ENCODE assay signal across 8 cellular contexts in the genomic region with DNA sequence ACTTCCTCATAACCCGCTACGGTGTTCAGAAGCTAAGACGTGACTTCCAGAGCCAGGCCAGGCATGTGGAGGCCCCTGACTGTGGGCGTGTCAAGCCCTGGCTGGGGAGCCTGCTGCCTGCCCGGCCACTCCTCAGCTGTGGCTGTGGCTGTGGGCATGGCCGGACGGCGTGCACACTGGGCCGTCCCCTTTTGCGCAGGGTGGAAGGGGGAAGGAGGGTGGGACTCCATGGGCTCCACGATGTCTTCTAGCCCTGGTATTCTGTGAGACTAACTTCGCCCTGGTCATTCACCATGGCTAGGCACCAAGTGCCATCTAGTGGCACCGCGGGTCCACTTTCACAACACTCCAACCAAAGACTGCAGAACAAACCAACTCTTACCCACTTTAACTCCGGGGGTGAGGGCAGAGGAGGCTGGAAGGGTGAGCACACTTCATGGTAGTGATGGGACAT.
DNase-seq lines count a peak whose midpoint lies in the region; ATAC-seq and TF ChIP-seq lines count a peak whose summit lies in the region.

No MANE protein-coding gene starts in this region.

- H3K27me3 Mint-ChIP-seq in CD4-positive, alpha-beta memory T cell, result no peaks in the 10 kb centered on the region

- H3K9me3 Mint-ChIP-seq in CD4-positive, alpha-beta memory T cell, result no peaks in the 10 kb centered on the region

- H3K4me3 Mint-ChIP-seq in CD4-positive, alpha-beta memory T cell, result no peak overlapping the region

- H3K27me3 ChIP-seq in neutrophil, result no peaks in the 10 kb centered on the region
- no peaks in the 10 kb centered on the region for H3K27me3 ChIP-seq in CD4-positive, alpha-beta memory T cell (ENCODE audit: insufficient read depth, low read length)

- H3K36me3 ChIP-seq in neutrophil, result peaks cover 90% of the 10 kb centered on the region
- peaks cover 42% of the 10 kb centered on the region for H3K36me3 ChIP-seq in CD4-positive, alpha-beta memory T cell (ENCODE audit: insufficient read depth, low read length)

- ATAC-seq in GM21515 (IDR thresholded peaks at IDR 0.05; ENCODE audit: unreplicated experiment), result no peak

- peak; percentile 19 for DNase-seq in COR-L47 (lab: John Stamatoyannopoulos, UW)
- no peak for DNase-seq in HFF-Myc (ENCODE audit: extremely low read depth, low read depth)
- DNase-seq in fibroblast of pulmonary artery (ENCODE audit: low read depth), result peak; percentile 75
- no peak for DNase-seq in CD4-positive, alpha-beta memory T cell
- DNase-seq in T-helper 1 cell, result no peak

- POLR2A ChIA-PET in CD4-positive, alpha-beta memory T cell (lab: Charles Lee; ENCODE audit: partially characterized antibody), result interaction anchor here (0.8 kb wide), 1 partner anchor 81 kb away, joined by 3 read pairs; no protein-coding TSS in a partner anchor

- H3K4me3 ChIP-seq in HFF-Myc (replicated peaks; ENCODE audit: low read depth, low read length) (no peak overlapping the region), WI38 (ENCODE audit: low read depth, low read length) (no peak overlapping the region), fibroblast of pulmonary artery (replicated peaks; ENCODE audit: low read depth, low read length) (no peak overlapping the region), neutrophil (ENCODE audit: low read depth in 1 of 2, low read length in 1 of 2) (no peak overlapping the region)
- H3K4me3 ChIP-seq in CD4-positive, alpha-beta memory T cell (ENCODE audit: low read length in 2 of 2), result no peak overlapping the region

- CTCF ChIA-PET in CD4-positive, alpha-beta memory T cell (lab: Charles Lee; ENCODE audit: partially characterized antibody), result interaction anchor here (0.8 to 11.1 kb wide), 5 partner anchors 80 to 189 kb away, joined by 3 to 98 read pairs (median 5); no protein-coding TSS in a partner anchor

- H3K27ac Mint-ChIP-seq in CD4-positive, alpha-beta memory T cell, result peak overlapping the region in 1 of 7 donors; percentile 29

- peaks cover 4 to 7% of the 10 kb centered on the region in 2 experiments for H3K4me1 ChIP-seq in neutrophil (ENCODE audit: control insufficient read depth in 1 of 2, insufficient read depth in 1 of 2, low read depth in 1 of 2, low read length in 1 of 2)
- H3K4me1 ChIP-seq in CD4-positive, alpha-beta memory T cell (ENCODE audit: insufficient read depth, low read length), result peaks cover 5% of the 10 kb centered on the region

- peaks cover 5 to 24% (median 8%) of the 10 kb centered on the region in 4 donors for H3K4me1 Mint-ChIP-seq in CD4-positive, alpha-beta memory T cell

- H3K36me3 Mint-ChIP-seq in CD4-positive, alpha-beta memory T cell, result peaks cover 29 to 62% of the 10 kb centered on the region in 2 donors

- peak; percentile 64 for TF ChIP-seq CTCF in HFF-Myc (IDR thresholded peaks at IDR 0.05; ENCODE audit: low read depth, low read length, missing control alignments)
- peak; percentile 57 for TF ChIP-seq CTCF in WI38 (IDR thresholded peaks at IDR 0.05; ENCODE audit: low read depth, low read length)
- TF ChIP-seq CTCF in fibroblast of pulmonary artery (IDR thresholded peaks at IDR 0.05; ENCODE audit: low read length, missing control alignments), result peak; percentile 69
- peak; percentile 25 for TF ChIP-seq CTCF in neutrophil (IDR thresholded peaks at IDR 0.05)

- peak overlapping the region; percentile 57 for H3K27ac ChIP-seq in neutrophil
- no peak overlapping the region for H3K27ac ChIP-seq in CD4-positive, alpha-beta memory T cell (ENCODE audit: low read depth, low read length)

- H3K9me3 ChIP-seq in neutrophil, result no peaks in the 10 kb centered on the region
- H3K9me3 ChIP-seq in CD4-positive, alpha-beta memory T cell (ENCODE audit: control insufficient read depth in 1 of 2, low read length in 2 of 2), result no peaks in the 10 kb centered on the region

- intact Hi-C loops in CD4-positive, alpha-beta memory T cell (cut with micrococcal nuclease), result no loop called here

Comparison
In these comparisons a context has a peak if more than half of its experiments do, and no peak if none do; other contexts are left out.
1. DNase-seq: peak in COR-L47 (single experiment) and fibroblast of pulmonary artery (single experiment); none in HFF-Myc (single experiment), CD4-positive, alpha-beta memory T cell (0 of 5) and T-helper 1 cell (0 of 5).
2. Peak in every context shown above with its lines, with median percentiles within 50 percentile points of each other: CTCF ChIP-seq.